ENCODE assay signal across 30 cellular contexts in genomic region chr6:52588087-52588709, GRCh38. TPM values are rescaled to one million over a fixed set of nuclear protein-coding genes. Genes with fewer than 3 reads are reported as not detected.
DNase-seq lines count a peak whose midpoint lies in the region; ATAC-seq, FAIRE-seq and TF ChIP-seq lines count a peak whose summit lies in the region.
"Had no signal": no experiment of that assay in that cellular context is flagged by ENCODE, and none has a peak within 500 bp of the region (broad histone marks: within the 10 kb centered on the region; RNA-seq: fewer than 3 reads in every experiment).

No MANE protein-coding gene starts in this region.

- no peak overlapping the region for H2BK20ac ChIP-seq in H1 (ENCODE audit: low read length)

- H4K91ac ChIP-seq in H1 (replicated peaks; ENCODE audit: insufficient read length, low read length), result peak overlapping the region; percentile 34

- no peak overlapping the region for H3K4ac ChIP-seq in H1 (replicated peaks; ENCODE audit: insufficient read length, low read depth, low read length)

- H3K4me2 ChIP-seq in H1 (ENCODE audit: insufficient read depth in 1 of 2, low read depth in 2 of 2, low read length in 2 of 2), result no peak overlapping the region
- H3K4me2 ChIP-seq: KMS-11 had no signal

- H3K18ac ChIP-seq in H1 (ENCODE audit: extremely low read depth, low read length), result no peak overlapping the region

- no peaks in the 10 kb centered on the region for H3K27me3 ChIP-seq in H1 (replicated peaks in 1 of 4; ENCODE audit: control insufficient read depth in 3 of 4, extremely low read depth in 1 of 4, insufficient read depth in 3 of 4, low read length in 3 of 4)
- H3K27me3 ChIP-seq in heart right ventricle, result no peaks in the 10 kb centered on the region
- H3K27me3 ChIP-seq: BE2C, esophagus muscularis mucosa, foreskin keratinocyte, ovary, right atrium auricular region, transverse colon had no signal

- H3K79me1 ChIP-seq in H1 (ENCODE audit: low read depth, low read length), result no peaks in the 10 kb centered on the region

- no peaks in the 10 kb centered on the region for H3K79me2 ChIP-seq in H1 (ENCODE audit: control insufficient read depth in 1 of 2, insufficient read depth in 2 of 2, low read length in 2 of 2)

- H2AFZ ChIP-seq in H1 (ENCODE audit: low read length), result no peak overlapping the region

- H3K23ac ChIP-seq in H1 (ENCODE audit: insufficient read length), result no peak overlapping the region

- no peak overlapping the region for H2AK5ac ChIP-seq in H1 (ENCODE audit: low read depth, low read length)

- no peaks in the 10 kb centered on the region; the same call in 1 of the 2 replicates for H3K27me3 Mint-ChIP-seq in HFFc6 (ENCODE audit: insufficient read depth)
- H3K27me3 Mint-ChIP-seq in nephron progenitor cell (ENCODE audit: low read depth, poor library complexity), result peaks cover 3% of the 10 kb centered on the region
- H3K27me3 Mint-ChIP-seq: activated naive CD8-positive, alpha-beta T cell treated with anti-CD3 and anti-CD28 coated beads for 36 hours; naive B cell had no signal

- H4K8ac ChIP-seq in H1 (ENCODE audit: extremely low read depth, insufficient read depth, low read length), result no peak overlapping the region

- no peak overlapping the region for H4K5ac ChIP-seq in H1 (ENCODE audit: insufficient read length, low read depth, low read length)

- H3K36me3 Mint-ChIP-seq in HFFc6 (ENCODE audit: low read depth) (no peaks in the 10 kb centered on the region), nephron progenitor cell (ENCODE audit: low read depth) (no peaks in the 10 kb centered on the region)
- H3K36me3 Mint-ChIP-seq: activated naive CD8-positive, alpha-beta T cell treated with anti-CD3 and anti-CD28 coated beads for 36 hours had no signal

- H2BK5ac ChIP-seq in H1 (ENCODE audit: low read depth, low read length), result no peak overlapping the region

- no peak overlapping the region for H2BK12ac ChIP-seq in H1 (ENCODE audit: low read depth, low read length)

- no peak for TF ChIP-seq POLR2A in H1 (IDR thresholded peaks at IDR 0.05; ENCODE audit: control extremely low read depth in 1 of 2, low read depth in 2 of 2, low read length in 2 of 2)

- ATAC-seq in HG03571 (IDR thresholded peaks at IDR 0.05; ENCODE audit: unreplicated experiment) (no peak), heart right ventricle (no peak), left cardiac atrium (no peak)
- ATAC-seq: activated CD8-positive, alpha-beta T cell treated with anti-CD3 and anti-CD28 coated beads, Interleukin-2, amount 10 ng/mL, durations not matched to agents 7 days and 5 days; foreskin keratinocyte; Panc1 had no signal

- no peak overlapping the region for H2BK15ac ChIP-seq in H1 (ENCODE audit: low read length)

- H3K14ac ChIP-seq in H1 (ENCODE audit: insufficient read length), result no peak overlapping the region

- no peak overlapping the region for H2BK120ac ChIP-seq in H1 (replicated peaks; ENCODE audit: low read depth, low read length)

- no peak for TF ChIP-seq RAD21 in H1 (IDR thresholded peaks at IDR 0.05 in 1 of 2, conservative IDR thresholded peaks at IDR 0.05 in 1 of 2; ENCODE audit: low read depth in 2 of 2, low read length in 2 of 2)

- H3K23me2 ChIP-seq in H1 (ENCODE audit: low read depth, low read length), result no peaks in the 10 kb centered on the region

- no peaks in the 10 kb centered on the region for H3K9me3 ChIP-seq in H1 (ENCODE audit: insufficient read depth in 2 of 2, low read depth in 1 of 2, low read length in 1 of 2)
- no peaks in the 10 kb centered on the region for H3K9me3 ChIP-seq in heart right ventricle
- H3K9me3 ChIP-seq: BE2C, esophagus muscularis mucosa, ovary, right atrium auricular region, transverse colon had no signal

- POLR2A ChIA-PET in RWPE1 (lab: Yijun Ruan, JAX; ENCODE audit: low non-redundant PET), result no interaction called here
- POLR2A ChIA-PET in H1 (lab: Charles Lee; ENCODE audit: partially characterized antibody), result interaction anchor here (1.2 kb wide), 1 partner anchor 9 kb away, joined by 4 read pairs; no protein-coding TSS in a partner anchor

- intact Hi-C loops in heart right ventricle (cut with DNase I) (no loop called here), left cardiac atrium (cut with DNase I) (loop anchor here in 1 of 2 donors (5.0 kb wide), 1 partner anchor 171 kb away; no protein-coding TSS in a partner anchor)

- H3K9ac ChIP-seq in H1 (replicated peaks in 1 of 4; ENCODE audit: extremely low read depth in 1 of 4, low read depth in 3 of 4, low read length in 3 of 4), result no peak overlapping the region
- H3K9ac ChIP-seq: KMS-11 had no signal

- no peak for TF ChIP-seq EP300 in H1 (IDR thresholded peaks at IDR 0.05; ENCODE audit: borderline replicate concordance in 1 of 2, low read depth in 2 of 2, low read length in 2 of 2)

- H3K56ac ChIP-seq in H1 (replicated peaks; ENCODE audit: insufficient read length, low read depth, low read length), result no peak overlapping the region

- H3K4me3 Mint-ChIP-seq in HFFc6, result no peak overlapping the region
- H3K4me3 Mint-ChIP-seq in nephron progenitor cell, result no peak overlapping the region
- H3K4me3 Mint-ChIP-seq: activated CD8-positive, alpha-beta T cell treated with anti-CD3 and anti-CD28 coated beads, Interleukin-2, amount 10 ng/mL, durations not matched to agents 7 days and 5 days; activated naive CD8-positive, alpha-beta T cell treated with anti-CD3 and anti-CD28 coated beads for 36 hours had no signal

- CTCF ChIA-PET in RWPE1 (lab: Yijun Ruan, JAX), result interaction anchor here (0.9 kb wide), 1 partner anchor 9 kb away, joined by 4 read pairs; no protein-coding TSS in a partner anchor
- CTCF ChIA-PET in H1 (lab: Charles Lee; ENCODE audit: partially characterized antibody), result interaction anchor here (0.7 to 4.2 kb wide), 6 partner anchors 9 to 171 kb away, joined by 3 to 24 read pairs (median 6); partner anchors contain the start of gene TRAM2

- H3K27ac ChIP-seq in RWPE1 (peak overlapping the region; percentile 29; the same call in 1 of the 2 replicates), H1 (ENCODE audit: low read depth, low read length) (no peak overlapping the region), heart right ventricle (no peak overlapping the region)
- H3K27ac ChIP-seq: esophagus muscularis mucosa, foreskin keratinocyte, KMS-11, ovary, right atrium auricular region, transverse colon had no signal

- TF ChIP-seq CTCF in HFFc6 (IDR thresholded peaks at IDR 0.05) (no peak), RWPE1 (conservative IDR thresholded peaks at IDR 0.05; ENCODE audit: low read depth) (no peak), H1 (IDR thresholded peaks at IDR 0.05; ENCODE audit: control extremely low read depth in 1 of 3, insufficient read depth in 1 of 3, low read depth in 1 of 3, low read length in 3 of 3) (no peak), nephron progenitor cell (IDR thresholded peaks at IDR 0.05) (no peak), heart right ventricle (IDR thresholded peaks at IDR 0.05) (no peak)

- 84% methylated on average over 8 of the region's 8 CpGs; no CpG with 5 or more reads in 1 of the 2 experiments for WGBS in H1 (ENCODE audit: extremely low coverage in 1 of 2, insufficient coverage in 1 of 2, insufficient read length in 1 of 2, insufficient replicate concordance in 2 of 2, low coverage in 1 of 2, low lambda C conversion rate in 2 of 2, missing lambda C conversion rate in 1 of 2), 2 experiments
- WGBS in heart right ventricle, 2 donors, result 54 to 58% methylated on average over 8 of the region's 8 CpGs

- H3K4me1 Mint-ChIP-seq in HFFc6 (ENCODE audit: low read depth) (peaks cover 25% of the 10 kb centered on the region), nephron progenitor cell (peaks cover 24% of the 10 kb centered on the region)
- H3K4me1 Mint-ChIP-seq: activated naive CD8-positive, alpha-beta T cell treated with anti-CD3 and anti-CD28 coated beads for 36 hours; naive B cell had no signal

- H3K4me3 ChIP-seq in H1 (ENCODE audit: extremely low read depth in 1 of 4, insufficient read depth in 2 of 4, low read depth in 3 of 4, low read length in 4 of 4) (no peak overlapping the region), heart right ventricle (no peak overlapping the region)
- H3K4me3 ChIP-seq: esophagus muscularis mucosa, ovary, right atrium auricular region, transverse colon had no signal

- no peak for FAIRE-seq in H1 (lab: Jason Lieb, UNC)
- FAIRE-seq: H54, TTC549 had no signal

- H3K36me3 ChIP-seq in H1 (ENCODE audit: control insufficient read depth in 2 of 4, insufficient read depth in 4 of 4, low read length in 3 of 4), result no peaks in the 10 kb centered on the region
- H3K36me3 ChIP-seq in heart right ventricle, result peaks cover 0 to 6% (median 0%) of the 10 kb centered on the region in 9 donors
- H3K36me3 ChIP-seq: BE2C, ovary, right atrium auricular region, transverse colon had no signal

- no peaks in the 10 kb centered on the region for H4K20me1 ChIP-seq in H1 (replicated peaks in 1 of 2; ENCODE audit: control insufficient read depth in 1 of 2, insufficient read depth in 2 of 2, low read length in 2 of 2)

- DNase-seq in HFFc6 (no peak), RWPE1 (ENCODE audit: low spot score) (no peak), H1 (ENCODE audit: low read depth in 1 of 2, low spot score in 2 of 2) (no peak), nephron progenitor cell (no peak), heart right ventricle (no peak), left cardiac atrium (no peak), dermis blood vessel endothelial cell (no peak)
- DNase-seq: activated CD8-positive, alpha-beta T cell treated with anti-CD3 and anti-CD28 coated beads, Interleukin-2, amount 10 ng/mL, durations not matched to agents 7 days and 5 days; activated naive CD8-positive, alpha-beta T cell treated with anti-CD3 and anti-CD28 coated beads for 36 hours; aorta; BE2C; cortex of kidney; foreskin keratinocyte; MM.1S; naive B cell; NCI-H1436 treated with DMSO at 0.1 percent for 48 hours; NCI-H524 treated with DMSO at 0.1 percent for 48 hours; ovary; SHP77 treated with DMSO at 0.1 percent for 48 hours; stimulated activated CD4-positive, alpha-beta T cell treated with anti-CD3 and anti-CD28 coated beads, Interleukin-2, amount 100 ng/mL, for 24 hours; T-helper 1 cell; transverse colon had no signal

- peak overlapping the region; percentile 68; the same call in 1 of the 2 replicates for H3K27ac Mint-ChIP-seq in HFFc6
- peak overlapping the region; percentile 73 for H3K27ac Mint-ChIP-seq in nephron progenitor cell
- H3K27ac Mint-ChIP-seq: activated CD8-positive, alpha-beta T cell treated with anti-CD3 and anti-CD28 coated beads, Interleukin-2, amount 10 ng/mL, durations not matched to agents 7 days and 5 days; activated naive CD8-positive, alpha-beta T cell treated with anti-CD3 and anti-CD28 coated beads for 36 hours; activated T-helper 2 cell treated with anti-CD3 and anti-CD28 coated beads, Interferon-gamma antibody, Interleukin-2, Interleukin-4, amounts not matched to agents 10 μg/mL and 5 μg/mL and 100 μg/mL, durations not matched to agents 14 hours and 24 hours and 36 hours; naive B cell had no signal

- peaks cover 0 to 5% (median 0%) of the 10 kb centered on the region in 4 experiments; a peak in 3 of 7 replicates for H3K4me1 ChIP-seq in H1 (replicated peaks in 1 of 4; ENCODE audit: control insufficient read depth in 3 of 4, insufficient read depth in 4 of 4, low read length in 3 of 4)
- peaks cover 0 to 27% (median 19%) of the 10 kb centered on the region in 9 donors for H3K4me1 ChIP-seq in heart right ventricle
- H3K4me1 ChIP-seq: foreskin keratinocyte, transverse colon had no signal

- H3K9me3 Mint-ChIP-seq in HFFc6 (no peaks in the 10 kb centered on the region), nephron progenitor cell (no peaks in the 10 kb centered on the region)
- H3K9me3 Mint-ChIP-seq: activated naive CD8-positive, alpha-beta T cell treated with anti-CD3 and anti-CD28 coated beads for 36 hours; activated T-helper 2 cell treated with anti-CD3 and anti-CD28 coated beads, Interferon-gamma antibody, Interleukin-2, Interleukin-4, amounts not matched to agents 10 μg/mL and 5 μg/mL and 100 μg/mL, durations not matched to agents 14 hours and 24 hours and 36 hours; naive B cell had no signal

RNA-seq across cellular contexts. Expression of gene TRAM2, which starts 11.3 kb away (rescaled TPM):
- total RNA-seq in HFFc6 (2021; fragmentation: NEBNext Ultra II Directional; extraction: Animal tissue kit (Norgen Biotek cat#: 25700)), result 100 to 1,000 TPM; 191 to 235 (median 215) TPM
- total RNA-seq in H1 (2021; fragmentation: NEBNext Ultra II Directional; extraction: Animal tissue kit (Norgen Biotek cat#: 25700)), result 21.4 and 21.6 TPM in 2 replicates
- polyA plus RNA-seq in H1 (2011; rRNA removed), result 8.5 and 9.0 TPM in 2 replicates
- 8.6 TPM for polyA plus RNA-seq in H1 (2011; cell fraction: cytosol; rRNA removed)
- polyA plus RNA-seq in H1 (2011; cell fraction: nucleus; rRNA removed), result 10.0 TPM
- polyA plus RNA-seq in H1 (2012, experiment 1 of 2), result 8.3 to 11.6 TPM (median 10.6 TPM) in 4 replicates
- 4.8 TPM for polyA plus RNA-seq in H1 (2012, experiment 2 of 2)
- polyA plus RNA-seq in H1 (2013, experiment 1 of 2), result 18.2 TPM
- 21.0 TPM for polyA plus RNA-seq in H1 (2013, experiment 2 of 2)
- 15.8 and 16.0 TPM in 2 replicates for polyA minus RNA-seq in H1 (2011; rRNA and poly(A)+ RNA removed)
- 10.1 TPM for polyA minus RNA-seq in H1 (2011; cell fraction: cytosol; rRNA and poly(A)+ RNA removed)
- 12.7 TPM for polyA minus RNA-seq in H1 (2011; cell fraction: nucleus; rRNA and poly(A)+ RNA removed)
- 10 to 100 TPM in 7 of 10 donors, 1 to 10 TPM in 3; 7.9 to 17.3 (median 11.0) TPM for total RNA-seq in heart right ventricle
- 1 to 10 TPM; 5.0 to 7.2 TPM for polyA plus RNA-seq in heart right ventricle
- 10 to 100 TPM; 14.1 to 19.2 TPM for total RNA-seq in left cardiac atrium
- total RNA-seq in dermis blood vessel endothelial cell, result 30.6 and 51.3 TPM in 2 replicates
